1 cellular context compared by ENCODE assay signal in genomic region chr5:39205550-39205949, GRCh38.
TF ChIP-seq lines count a peak whose summit lies in the region.

No MANE protein-coding gene starts in this region.

TF ChIP-seq in GM23338, 12 proteins besides CTCF, POLR2A, EP300 and RAD21:
- no peak for TF ChIP-seq ZNF462 (CRISPR knock-in tag; IDR thresholded peaks at IDR 0.05)
- TF ChIP-seq JUNB (IDR thresholded peaks at IDR 0.05; ENCODE audit: unreplicated experiment), result no peak
- no peak for TF ChIP-seq ETS1 (IDR thresholded peaks at IDR 0.05)
- no peak for TF ChIP-seq ZNF114 (CRISPR knock-in tag; IDR thresholded peaks at IDR 0.05)
- TF ChIP-seq STAT1 (IDR thresholded peaks at IDR 0.05; ENCODE audit: unreplicated experiment), result no peak
- no peak for TF ChIP-seq NANOG (IDR thresholded peaks at IDR 0.05; ENCODE audit: borderline replicate concordance)
